22 cellular contexts compared by ENCODE assay signal in genomic region chr9:134358968-134359319, GRCh38. TPM values are rescaled to one million over a fixed set of nuclear protein-coding genes. Genes with fewer than 3 reads are reported as not detected.
DNase-seq lines count a peak whose midpoint lies in the region; ATAC-seq and TF ChIP-seq lines count a peak whose summit lies in the region.
"Had no signal": no experiment of that assay in that cellular context is flagged by ENCODE, and none has a peak within 500 bp of the region (broad histone marks: within the 10 kb centered on the region; RNA-seq: fewer than 3 reads in every experiment).

No MANE protein-coding gene starts in this region.

- H3K9ac ChIP-seq in BLaER1: 0 out of 2 replicates have a peak overlapping the region, but pooled peaks have one; percentile 30

- no peak overlapping the region for H3K27ac Mint-ChIP-seq in CD8-positive, alpha-beta memory T cell
- H3K27ac Mint-ChIP-seq: activated naive CD4-positive, alpha-beta T cell treated with anti-CD3 and anti-CD28 coated beads, Interleukin-2, amount 50 U/mL, for 72 hours; CD8-positive, alpha-beta T cell; T-helper 17 cell had no signal

- H3K4me1 Mint-ChIP-seq in CD8-positive, alpha-beta memory T cell: peaks cover 0 to under 1% (median 0%) of the 10 kb centered on the region in 3 donors

- no peak for TF ChIP-seq POLR2A in esophagus muscularis mucosa (IDR thresholded peaks at IDR 0.05; ENCODE audit: low read depth)

- CTCF ChIA-PET in CD8-positive, alpha-beta memory T cell (lab: Charles Lee): no interaction called here

- no peak for ATAC-seq in RWPE2 (ENCODE audit: low read depth)
- ATAC-seq: activated naive CD4-positive, alpha-beta T cell treated with anti-CD3 and anti-CD28 coated beads, Interleukin-2, amount 50 U/mL, for 72 hours; activated T-cell treated with anti-CD3 and anti-CD28 coated beads, Interleukin-2, amount 50 U/mL, for 4 hours; body of pancreas; CD8-positive, alpha-beta T cell; mucosa of descending colon had no signal

- no peaks in the 10 kb centered on the region for H3K9me2 ChIP-seq in hepatocyte (replicated peaks; ENCODE audit: insufficient read depth)

- H3K27ac ChIP-seq in BLaER1: peak overlapping the region; percentile 59
- peak overlapping the region; percentile 80 for H3K27ac ChIP-seq in RWPE2 (ENCODE audit: poor library complexity, severe bottlenecking)
- peak overlapping the region; percentile 57 for H3K27ac ChIP-seq in hepatocyte
- peak overlapping the region in 19 of 21 experiments; percentile 60 to 91 (median 83) for H3K27ac ChIP-seq in skin epidermis
- H3K27ac ChIP-seq in esophagus muscularis mucosa (replicated peaks in 1 of 4): peak overlapping the region in 2 of 4 donors; percentile 7 to 37
- H3K27ac ChIP-seq in CD8-positive, alpha-beta memory T cell (ENCODE audit: low read depth, low read length): no peak overlapping the region
- H3K27ac ChIP-seq: body of pancreas, colonic mucosa, SJSA1, WERI-Rb-1 had no signal

- H2AFZ ChIP-seq in hepatocyte: no peak overlapping the region

- no peaks in the 10 kb centered on the region for H3K27me3 Mint-ChIP-seq in CD8-positive, alpha-beta memory T cell
- H3K27me3 Mint-ChIP-seq: T-helper 17 cell had no signal

- H3K9me3 ChIP-seq in BLaER1: no peaks in the 10 kb centered on the region
- no peaks in the 10 kb centered on the region for H3K9me3 ChIP-seq in RWPE2 (ENCODE audit: severe bottlenecking)
- no peaks in the 10 kb centered on the region for H3K9me3 ChIP-seq in hepatocyte (ENCODE audit: low read depth)
- no peaks in the 10 kb centered on the region for H3K9me3 ChIP-seq in BE2C
- no peaks in the 10 kb centered on the region for H3K9me3 ChIP-seq in esophagus muscularis mucosa
- H3K9me3 ChIP-seq in CD8-positive, alpha-beta memory T cell (ENCODE audit: low read length): no peaks in the 10 kb centered on the region
- H3K9me3 ChIP-seq: body of pancreas, colonic mucosa, mucosa of descending colon, right atrium auricular region, SJSA1 had no signal

- no peak for TF ChIP-seq EP300 in esophagus muscularis mucosa (IDR thresholded peaks at IDR 0.05)

- H3K4me3 ChIP-seq in BLaER1 (no peak overlapping the region), RWPE2 (ENCODE audit: severe bottlenecking) (no peak overlapping the region), hepatocyte (no peak overlapping the region), skin epidermis (no peak overlapping the region), BE2C (ENCODE audit: low read depth, low read length) (no peak overlapping the region), esophagus muscularis mucosa (no peak overlapping the region)
- no peak overlapping the region for H3K4me3 ChIP-seq in CD8-positive, alpha-beta memory T cell (ENCODE audit: low read length)
- H3K4me3 ChIP-seq: body of pancreas, colonic mucosa, mucosa of descending colon, right atrium auricular region, SJSA1 had no signal

- DNase-seq in RWPE2 (ENCODE audit: low spot score) (no peak), hepatocyte (ENCODE audit: low spot score) (no peak), BE2C (no peak), SHP77 treated with DMSO at 0.1 percent for 48 hours (lab: John Stamatoyannopoulos, UW) (no peak), esophagus muscularis mucosa (ENCODE audit: extremely low spot score) (no peak)
- DNase-seq in CD8-positive, alpha-beta memory T cell: no peak
- DNase-seq: activated CD4-positive, alpha-beta T cell treated with anti-CD3 and anti-CD28 coated beads, Interleukin-2, amount 50 U/mL, for 4 hours; activated T-cell treated with anti-CD3 and anti-CD28 coated beads, Interleukin-2, amount 50 U/mL, for 4 hours; CD8-positive, alpha-beta T cell; colonic mucosa; foreskin melanocyte; mucosa of descending colon; OCI-M1; stimulated activated naive CD4-positive, alpha-beta T cell treated with Interleukin-2 at 50 U/mL for 16 hours; T-helper 17 cell; WERI-Rb-1 had no signal

- 86% methylated on average over 8 of the region's 8 CpGs for WGBS in hepatocyte (ENCODE audit: low lambda C conversion rate, missing lambda C conversion rate)
- WGBS in esophagus muscularis mucosa: 77% methylated on average over 5 of the region's 8 CpGs

- no peak for TF ChIP-seq CTCF in RWPE2 (IDR thresholded peaks at IDR 0.05; ENCODE audit: poor library complexity, severe bottlenecking)
- no peak for TF ChIP-seq CTCF in hepatocyte (IDR thresholded peaks at IDR 0.05; ENCODE audit: poor library complexity)
- TF ChIP-seq CTCF in BE2C (IDR thresholded peaks at IDR 0.05; ENCODE audit: low read depth, low read length): no peak
- no peak for TF ChIP-seq CTCF in esophagus muscularis mucosa (IDR thresholded peaks at IDR 0.05)

- H3K4me2 ChIP-seq in BLaER1: peak overlapping the region; percentile 76
- peak overlapping the region; percentile 59 for H3K4me2 ChIP-seq in hepatocyte

- intact Hi-C loops in esophagus muscularis mucosa (cut with DNase I): no loop called here

- POLR2A ChIA-PET in CD8-positive, alpha-beta memory T cell (lab: Charles Lee): no interaction called here

- H3K79me2 ChIP-seq in hepatocyte: peaks cover 98% of the 10 kb centered on the region

- no peak overlapping the region for H3K4me3 Mint-ChIP-seq in CD8-positive, alpha-beta memory T cell
- H3K4me3 Mint-ChIP-seq: activated T-cell treated with anti-CD3 and anti-CD28 coated beads, Interleukin-2, amount 50 U/mL, for 4 hours; CD8-positive, alpha-beta T cell; T-helper 17 cell had no signal

- H3K4me1 ChIP-seq in BLaER1 (peaks cover 98% of the 10 kb centered on the region), RWPE2 (ENCODE audit: insufficient read depth, poor library complexity, severe bottlenecking) (peaks cover 72% of the 10 kb centered on the region), hepatocyte (ENCODE audit: insufficient read depth) (peaks cover 51% of the 10 kb centered on the region), BE2C (peaks cover 37% of the 10 kb centered on the region), esophagus muscularis mucosa (peaks cover 83 to 98% (median 94%) of the 10 kb centered on the region in 4 donors)
- H3K4me1 ChIP-seq in CD8-positive, alpha-beta memory T cell (ENCODE audit: insufficient read depth, low read length): no peaks in the 10 kb centered on the region
- H3K4me1 ChIP-seq: SJSA1 had no signal

- H3K36me3 ChIP-seq in BLaER1 (peaks cover 8% of the 10 kb centered on the region; the same call in 1 of the 2 replicates), RWPE2 (ENCODE audit: low read depth) (no peaks in the 10 kb centered on the region), hepatocyte (replicated peaks; ENCODE audit: insufficient read depth, low read depth) (no peaks in the 10 kb centered on the region), BE2C (no peaks in the 10 kb centered on the region), esophagus muscularis mucosa (no peaks in the 10 kb centered on the region)
- H3K36me3 ChIP-seq in CD8-positive, alpha-beta memory T cell (ENCODE audit: insufficient read depth, low read length): no peaks in the 10 kb centered on the region
- H3K36me3 ChIP-seq: colonic mucosa, right atrium auricular region, SJSA1, WERI-Rb-1 had no signal

- H3K36me3 Mint-ChIP-seq in CD8-positive, alpha-beta memory T cell: no peaks in the 10 kb centered on the region
- H3K36me3 Mint-ChIP-seq: activated naive CD4-positive, alpha-beta T cell treated with anti-CD3 and anti-CD28 coated beads, Interleukin-2, amount 50 U/mL, for 72 hours; CD8-positive, alpha-beta T cell had no signal

- peaks cover 100% of the 10 kb centered on the region for H4K20me1 ChIP-seq in BLaER1
- peaks cover 95% of the 10 kb centered on the region for H4K20me1 ChIP-seq in hepatocyte (ENCODE audit: insufficient read depth, poor library complexity, severe bottlenecking)

- H3K27me3 ChIP-seq in BLaER1 (no peaks in the 10 kb centered on the region), RWPE2 (ENCODE audit: insufficient read depth, poor library complexity, severe bottlenecking) (no peaks in the 10 kb centered on the region), hepatocyte (no peaks in the 10 kb centered on the region), BE2C (no peaks in the 10 kb centered on the region), esophagus muscularis mucosa (no peaks in the 10 kb centered on the region)
- no peaks in the 10 kb centered on the region for H3K27me3 ChIP-seq in CD8-positive, alpha-beta memory T cell (ENCODE audit: insufficient read depth, low read length, poor library complexity, severe bottlenecking)
- H3K27me3 ChIP-seq: body of pancreas, colonic mucosa, right atrium auricular region, SJSA1 had no signal

- H3K9me3 Mint-ChIP-seq in CD8-positive, alpha-beta memory T cell: no peaks in the 10 kb centered on the region
- H3K9me3 Mint-ChIP-seq: activated naive CD4-positive, alpha-beta T cell treated with anti-CD3 and anti-CD28 coated beads, Interleukin-2, amount 50 U/mL, for 72 hours; activated T-cell treated with anti-CD3 and anti-CD28 coated beads, Interleukin-2, amount 50 U/mL, for 4 hours; CD8-positive, alpha-beta T cell had no signal

RNA-seq across cellular contexts. Expression of gene RXRA, which starts 32.7 kb away (rescaled TPM):
- total RNA-seq in hepatocyte (32.5 and 35.9 TPM in 2 replicates), esophagus muscularis mucosa (10 to 100 TPM; 46.4 to 81.0 (median 63.7) TPM)
- 34.3 and 41.6 TPM in 2 replicates for polyA plus RNA-seq in hepatocyte
- 47.3 TPM for polyA plus RNA-seq in BE2C (2012; ENCODE audit: insufficient read depth, insufficient read length, low read depth)
- total RNA-seq in CD8-positive, alpha-beta memory T cell: 1 to 10 TPM; 9.9 to 10.0 TPM
- polyA plus RNA-seq in CD8-positive, alpha-beta memory T cell: 2.1 TPM
